In genomic region chr1:32933742-32934322, GRCh38 we compare ENCODE assay signal across 10 cellular contexts. TPM values are rescaled to one million over a fixed set of nuclear protein-coding genes. Genes with fewer than 3 reads are reported as not detected.
A peak's percentile ranks its signal among the peaks of the same experiment; 100 is the strongest.
DNase-seq lines count a peak whose midpoint lies in the region; ATAC-seq, FAIRE-seq and TF ChIP-seq lines count a peak whose summit lies in the region.
"Had no signal": no experiment of that assay in that cellular context is flagged by ENCODE, and none has a peak within 500 bp of the region (broad histone marks: within the 10 kb centered on the region; RNA-seq: fewer than 3 reads in every experiment).

No MANE protein-coding gene starts in this region.

- H3K4me3 Mint-ChIP-seq in stimulated activated naive B cell treated with anti-CD40 and anti-IgM and Interleukin-4, amounts not matched to agents 10 μg/mL and 1 μg/mL and 100 μg/mL, for 72 hours = no peak overlapping the region
- H3K4me3 Mint-ChIP-seq: activated naive CD4-positive, alpha-beta T cell treated with anti-CD3 and anti-CD28 coated beads, Interleukin-2, amount 50 U/mL, for 24 hours had no signal

- POLR2A ChIA-PET in endothelial cell of umbilical vein (lab: Charles Lee) = interaction anchor here (0.9 to 1.1 kb wide), 2 partner anchors 19 to 76 kb away, joined by 3 read pairs; no protein-coding TSS in a partner anchor

- peak overlapping the region; percentile 33 for H3K27ac ChIP-seq in endothelial cell of umbilical vein (ENCODE audit: insufficient read depth, low read depth, low read length)
- H3K27ac ChIP-seq in neutrophil = peak overlapping the region; percentile 45

- no peak overlapping the region for H3K9ac ChIP-seq in endothelial cell of umbilical vein (replicated peaks; ENCODE audit: extremely low read depth, insufficient read depth, low read length)

- H2AFZ ChIP-seq in endothelial cell of umbilical vein (ENCODE audit: low read depth, low read length) = no peak overlapping the region

- peaks cover 16 to 20% of the 10 kb centered on the region in 2 donors for H3K36me3 Mint-ChIP-seq in stimulated activated naive B cell treated with anti-CD40 and anti-IgM and Interleukin-4, amounts not matched to agents 10 μg/mL and 1 μg/mL and 100 μg/mL, for 72 hours

- peak; percentile 18 for DNase-seq in DMS114 treated with DMSO at 0.1 percent for 48 hours (lab: John Stamatoyannopoulos, UW; ENCODE audit: unreplicated experiment)
- DNase-seq in OCI-M1 (lab: John Stamatoyannopoulos, UW) = peak; percentile 78
- DNase-seq in endothelial cell of umbilical vein (ENCODE audit: low read depth, low spot score) = peak; percentile 95
- DNase-seq in NCI-H128 (lab: John Stamatoyannopoulos, UW; ENCODE audit: unreplicated experiment) = no peak
- no peak for DNase-seq in stimulated activated naive B cell treated with anti-CD40 and anti-IgM and Interleukin-4, amounts not matched to agents 10 μg/mL and 1 μg/mL and 100 μg/mL, for 72 hours
- no peak for DNase-seq in occipital lobe (lab: John Stamatoyannopoulos, UW)

- no peaks in the 10 kb centered on the region for H3K27me3 Mint-ChIP-seq in stimulated activated naive B cell treated with anti-CD40 and anti-IgM and Interleukin-4, amounts not matched to agents 10 μg/mL and 1 μg/mL and 100 μg/mL, for 72 hours
- H3K27me3 Mint-ChIP-seq: activated naive CD4-positive, alpha-beta T cell treated with anti-CD3 and anti-CD28 coated beads, Interleukin-2, amount 50 U/mL, for 24 hours had no signal

- dilution Hi-C loops in endothelial cell of umbilical vein (cut with MboI; ENCODE audit: extremely low pct_ligation_motif_present, low sequenced_read_pairs) = no loop called here

- H3K36me3 ChIP-seq in endothelial cell of umbilical vein (ENCODE audit: control insufficient read depth in 2 of 2, extremely low read depth in 1 of 2, insufficient read depth in 2 of 2, low read length in 2 of 2) (peaks cover 5 to 6% of the 10 kb centered on the region in 2 experiments), neutrophil (peaks cover 57% of the 10 kb centered on the region)

- intact Hi-C loops in endothelial cell of umbilical vein (cut with micrococcal nuclease) = loop anchor here (1.0 to 2.0 kb wide), 5 partner anchors 30 to 152 kb away; partner anchors contain the start of gene RNF19B

- peak; percentile 94 for FAIRE-seq in endothelial cell of umbilical vein (lab: Jason Lieb, UNC)

- no peak overlapping the region for H3K27ac Mint-ChIP-seq in stimulated activated naive B cell treated with anti-CD40 and anti-IgM and Interleukin-4, amounts not matched to agents 10 μg/mL and 1 μg/mL and 100 μg/mL, for 72 hours
- H3K27ac Mint-ChIP-seq: activated naive CD4-positive, alpha-beta T cell treated with anti-CD3 and anti-CD28 coated beads, Interleukin-2, amount 50 U/mL, for 24 hours had no signal

- BruUV-seq in endothelial cell of umbilical vein (replicated peaks; lab: Mats Ljungman, UMichigan) = no TSS peak

- TF ChIP-seq POLR2A in endothelial cell of umbilical vein (IDR thresholded peaks at IDR 0.05; ENCODE audit: low read depth, low read length) = peak; percentile 16

- H3K4me3 ChIP-seq in endothelial cell of umbilical vein (replicated peaks in 1 of 3; ENCODE audit: insufficient read depth in 1 of 3, low read depth in 1 of 3, low read length in 3 of 3) = no peak overlapping the region
- H3K4me3 ChIP-seq in neutrophil (ENCODE audit: low read depth in 1 of 2, low read length in 1 of 2) = no peak overlapping the region
- H3K4me3 ChIP-seq: skin epidermis had no signal

- no peaks in the 10 kb centered on the region for H3K9me1 ChIP-seq in endothelial cell of umbilical vein (replicated peaks; ENCODE audit: control insufficient read depth, extremely low read depth, insufficient read depth, low read length)

- H3K79me2 ChIP-seq in endothelial cell of umbilical vein (ENCODE audit: control insufficient read depth, insufficient read depth, low read length) = peaks cover 3% of the 10 kb centered on the region

- no peaks in the 10 kb centered on the region for H3K27me3 ChIP-seq in endothelial cell of umbilical vein (ENCODE audit: control insufficient read depth in 2 of 2, insufficient read depth in 2 of 2, low read length in 2 of 2)
- peaks cover 4% of the 10 kb centered on the region for H3K27me3 ChIP-seq in neutrophil

- peaks cover 0 to 9% of the 10 kb centered on the region in 2 donors for H3K4me1 Mint-ChIP-seq in stimulated activated naive B cell treated with anti-CD40 and anti-IgM and Interleukin-4, amounts not matched to agents 10 μg/mL and 1 μg/mL and 100 μg/mL, for 72 hours
- H3K4me1 Mint-ChIP-seq: activated naive CD4-positive, alpha-beta T cell treated with anti-CD3 and anti-CD28 coated beads, Interleukin-2, amount 50 U/mL, for 24 hours had no signal

- H3K4me2 ChIP-seq in endothelial cell of umbilical vein (ENCODE audit: insufficient read depth, low read length) = peak overlapping the region; percentile 53

- H4K20me1 ChIP-seq in endothelial cell of umbilical vein (replicated peaks; ENCODE audit: control insufficient read depth, extremely low read depth, insufficient read depth, low read length) = no peaks in the 10 kb centered on the region

- no peak for ATAC-seq in GM18861 (IDR thresholded peaks at IDR 0.05; ENCODE audit: unreplicated experiment)
- ATAC-seq in stimulated activated naive B cell treated with anti-CD40 and anti-IgM and Interleukin-4, amounts not matched to agents 10 μg/mL and 1 μg/mL and 100 μg/mL, for 72 hours (replicated peaks) = no peak

- CTCF ChIA-PET in endothelial cell of umbilical vein (lab: Charles Lee) = interaction anchor here (0.7 to 7.4 kb wide), 42 partner anchors 9 to 154 kb away, joined by 3 to 340 read pairs (median 6); partner anchors contain the start of genes AZIN2, HPCA and RNF19B

- no peaks in the 10 kb centered on the region for H3K9me3 ChIP-seq in endothelial cell of umbilical vein (replicated peaks; ENCODE audit: control insufficient read depth, insufficient read depth, low read length)
- no peaks in the 10 kb centered on the region for H3K9me3 ChIP-seq in neutrophil

- TF ChIP-seq CTCF in endothelial cell of umbilical vein (IDR thresholded peaks at IDR 0.05; ENCODE audit: extremely low read depth in 1 of 2, insufficient read depth in 1 of 2, low read depth in 1 of 2, low read length in 2 of 2) = no peak
- no peak for TF ChIP-seq CTCF in neutrophil (IDR thresholded peaks at IDR 0.05)

- H3K4me1 ChIP-seq in endothelial cell of umbilical vein (ENCODE audit: control insufficient read depth, extremely low read depth, insufficient read depth, low read length) (peaks cover 21% of the 10 kb centered on the region), neutrophil (ENCODE audit: control insufficient read depth in 1 of 2, insufficient read depth in 1 of 2, low read depth in 1 of 2, low read length in 1 of 2) (no peaks in the 10 kb centered on the region)

- no peaks in the 10 kb centered on the region for H3K9me3 Mint-ChIP-seq in stimulated activated naive B cell treated with anti-CD40 and anti-IgM and Interleukin-4, amounts not matched to agents 10 μg/mL and 1 μg/mL and 100 μg/mL, for 72 hours
- H3K9me3 Mint-ChIP-seq: activated naive CD4-positive, alpha-beta T cell treated with anti-CD3 and anti-CD28 coated beads, Interleukin-2, amount 50 U/mL, for 24 hours had no signal

TF ChIP-seq in endothelial cell of umbilical vein, 7 proteins besides CTCF, POLR2A, EP300 and RAD21:
- TF ChIP-seq MAX (IDR thresholded peaks at IDR 0.05; ENCODE audit: insufficient read depth, insufficient read length) (no peak), POLR2AphosphoS5 (IDR thresholded peaks at IDR 0.05; ENCODE audit: insufficient read depth, low read depth, low read length) (peak; percentile 73), GATA2 (IDR thresholded peaks at IDR 0.05; ENCODE audit: insufficient read depth, insufficient read length, low read depth, low read length) (peak; percentile 100), FOS (IDR thresholded peaks at IDR 0.05; ENCODE audit: borderline replicate concordance, insufficient read depth, low read length) (peak; percentile 11), EZH2 (IDR thresholded peaks at IDR 0.05; ENCODE audit: borderline replicate concordance, low read depth, low read length, severe bottlenecking) (no peak)

RNA-seq across cellular contexts. Expression of gene RNF19B, which starts 30.8 kb away (rescaled TPM):
- total RNA-seq in endothelial cell of umbilical vein (24.2 and 25.6 TPM in 2 replicates), occipital lobe (37.9 TPM)
- 19.2 and 19.6 TPM in 2 replicates for polyA plus RNA-seq in endothelial cell of umbilical vein
- polyA plus RNA-seq in endothelial cell of umbilical vein (2011; cell fraction: cytosol; rRNA removed) = 24.0 and 26.1 TPM in 2 replicates
- polyA plus RNA-seq in endothelial cell of umbilical vein (2011; cell fraction: nucleus; rRNA removed) = 13.0 and 13.6 TPM in 2 replicates
- 26.1 and 29.0 TPM in 2 replicates for polyA plus RNA-seq in endothelial cell of umbilical vein (2012)
- 25.3 and 31.0 TPM in 2 replicates for polyA minus RNA-seq in endothelial cell of umbilical vein
- 9.6 TPM for polyA minus RNA-seq in endothelial cell of umbilical vein (2011; cell fraction: cytosol; rRNA and poly(A)+ RNA removed)
- 9.5 and 9.8 TPM in 2 replicates for polyA minus RNA-seq in endothelial cell of umbilical vein (2011; cell fraction: nucleus; rRNA and poly(A)+ RNA removed)

RNA-seq across cellular contexts. Expression of gene TMEM54, which starts 32.6 kb away (rescaled TPM):
- total RNA-seq in endothelial cell of umbilical vein = 14.8 and 23.6 TPM in 2 replicates
- 77.2 and 89.7 TPM in 2 replicates for polyA plus RNA-seq in endothelial cell of umbilical vein
- 46.0 and 59.0 TPM in 2 replicates for polyA plus RNA-seq in endothelial cell of umbilical vein (2011; cell fraction: cytosol; rRNA removed)
- polyA plus RNA-seq in endothelial cell of umbilical vein (2011; cell fraction: nucleus; rRNA removed) = 13.8 and 15.0 TPM in 2 replicates
- polyA plus RNA-seq in endothelial cell of umbilical vein (2012) = 69.8 and 78.5 TPM in 2 replicates
- polyA minus RNA-seq in endothelial cell of umbilical vein = 15.7 and 35.0 TPM in 2 replicates
- polyA minus RNA-seq in endothelial cell of umbilical vein (2011; cell fraction: cytosol; rRNA and poly(A)+ RNA removed) = 7.7 TPM
- polyA minus RNA-seq in endothelial cell of umbilical vein (2011; cell fraction: nucleus; rRNA and poly(A)+ RNA removed) = 3.2 and 3.3 TPM in 2 replicates
- total RNA-seq in occipital lobe = 5.3 TPM

RNA-seq across cellular contexts. Expression of gene HPCA, which starts 47.5 kb away (rescaled TPM):
- total RNA-seq in endothelial cell of umbilical vein (not detected in 2 replicates), occipital lobe (44.0 TPM)
- not detected in 2 replicates for polyA plus RNA-seq in endothelial cell of umbilical vein
- polyA plus RNA-seq in endothelial cell of umbilical vein (2011; cell fraction: cytosol; rRNA removed) = 0.04 TPM in 1 of 2 replicates, not detected in the other
- polyA plus RNA-seq in endothelial cell of umbilical vein (2011; cell fraction: nucleus; rRNA removed) = 0.52 TPM in 1 of 2 replicates, not detected in the other
- polyA plus RNA-seq in endothelial cell of umbilical vein (2012) = not detected in 2 replicates
- polyA minus RNA-seq in endothelial cell of umbilical vein = not detected in 2 replicates
- not detected for polyA minus RNA-seq in endothelial cell of umbilical vein (2011; cell fraction: cytosol; rRNA and poly(A)+ RNA removed)
- polyA minus RNA-seq in endothelial cell of umbilical vein (2011; cell fraction: nucleus; rRNA and poly(A)+ RNA removed) = not detected in 2 replicates

Comparison
In these comparisons a context has a peak if more than half of its experiments do, and no peak if none do; other contexts are left out.
1. DNase-seq: peak in DMS114 treated with DMSO at 0.1 percent for 48 hours (single experiment), OCI-M1 (single experiment) and endothelial cell of umbilical vein (single experiment); none in NCI-H128 (single experiment), stimulated activated naive B cell treated with anti-CD40 and anti-IgM and Interleukin-4, amounts not matched to agents 10 μg/mL and 1 μg/mL and 100 μg/mL, for 72 hours (single experiment) and occipital lobe (single experiment).
2. RNA of gene HPCA, which starts 47.5 kb away (total RNA-seq): 44.0 TPM in occipital lobe (single experiment); not detected in endothelial cell of umbilical vein; every median in the first group is over 10 times any median in the second.